Comparison of ENCODE assay signal across 8 cellular contexts in genomic region chr19:29966594-29967249, GRCh38. TPM values are rescaled to one million over a fixed set of nuclear protein-coding genes. Genes with fewer than 3 reads are reported as not detected.
DNase-seq lines count a peak whose midpoint lies in the region; ATAC-seq and TF ChIP-seq lines count a peak whose summit lies in the region.

No MANE protein-coding gene starts in this region.

- peaks cover 4% of the 10 kb centered on the region for H3K36me3 Mint-ChIP-seq in activated naive CD8-positive, alpha-beta T cell
- peaks cover 6% of the 10 kb centered on the region for H3K36me3 Mint-ChIP-seq in activated naive CD8-positive, alpha-beta T cell treated with anti-CD3 and anti-CD28 coated beads for 36 hours

- no peak overlapping the region for H3K27ac ChIP-seq in MM.1S (ENCODE audit: low read length)

- H3K9me2 ChIP-seq in MM.1S (replicated peaks; ENCODE audit: insufficient read depth, low read length): no peaks in the 10 kb centered on the region

- H3K79me2 ChIP-seq in MM.1S (ENCODE audit: low read length): peaks cover 94% of the 10 kb centered on the region

- peak overlapping the region; percentile 28 for H3K27ac Mint-ChIP-seq in activated naive CD8-positive, alpha-beta T cell
- no peak overlapping the region for H3K27ac Mint-ChIP-seq in activated naive CD8-positive, alpha-beta T cell treated with anti-CD3 and anti-CD28 coated beads for 36 hours

- no peak for DNase-seq in activated naive CD8-positive, alpha-beta T cell treated with anti-CD3 and anti-CD28 coated beads for 36 hours
- DNase-seq in MM.1S: peak; percentile 35
- peak; percentile 31 for DNase-seq in dermis blood vessel endothelial cell
- no peak for DNase-seq in stimulated activated naive CD8-positive, alpha-beta T cell treated with anti-CD3 and anti-CD28 coated beads, Interleukin-15, Interleukin-2, amounts not matched to agents 100 U/mL and 50 U/mL, for 24 hours
- DNase-seq in occipital lobe (lab: John Stamatoyannopoulos, UW): no peak
- DNase-seq in NCI-H1436 treated with DMSO at 0.1 percent for 48 hours (lab: John Stamatoyannopoulos, UW): no peak

- no peaks in the 10 kb centered on the region for H3K36me3 ChIP-seq in MM.1S (replicated peaks; ENCODE audit: insufficient read depth, low read length)

- no peaks in the 10 kb centered on the region for H3F3A ChIP-seq in MM.1S (ENCODE audit: insufficient read depth, low read length)

- no peaks in the 10 kb centered on the region for H3K27me3 Mint-ChIP-seq in activated naive CD8-positive, alpha-beta T cell
- H3K27me3 Mint-ChIP-seq in activated naive CD8-positive, alpha-beta T cell treated with anti-CD3 and anti-CD28 coated beads for 36 hours: no peaks in the 10 kb centered on the region

- no peaks in the 10 kb centered on the region for H3K9me3 ChIP-seq in MM.1S (replicated peaks; ENCODE audit: insufficient read depth, low read length)

- no peaks in the 10 kb centered on the region for H3K9me3 Mint-ChIP-seq in activated naive CD8-positive, alpha-beta T cell (ENCODE audit: low read depth)
- H3K9me3 Mint-ChIP-seq in activated naive CD8-positive, alpha-beta T cell treated with anti-CD3 and anti-CD28 coated beads for 36 hours: no peaks in the 10 kb centered on the region

- peaks cover 22% of the 10 kb centered on the region for H3K4me1 ChIP-seq in MM.1S (ENCODE audit: low read length)

- H3K27me3 ChIP-seq in MM.1S (replicated peaks; ENCODE audit: insufficient read depth, low read length): no peaks in the 10 kb centered on the region

- TF ChIP-seq CTCF in MM.1S (IDR thresholded peaks at IDR 0.05; ENCODE audit: low read length): peak; percentile 33

- H2AFZ ChIP-seq in MM.1S (ENCODE audit: low read length): no peak overlapping the region

- peaks cover 87% of the 10 kb centered on the region for H3K4me1 Mint-ChIP-seq in activated naive CD8-positive, alpha-beta T cell (ENCODE audit: low read depth)
- peaks cover 75% of the 10 kb centered on the region for H3K4me1 Mint-ChIP-seq in activated naive CD8-positive, alpha-beta T cell treated with anti-CD3 and anti-CD28 coated beads for 36 hours

- H3K9ac ChIP-seq in MM.1S (ENCODE audit: low read length): no peak overlapping the region

- H3K4me2 ChIP-seq in MM.1S (ENCODE audit: low read depth, low read length): no peak overlapping the region

- no peak overlapping the region for H3K4me3 Mint-ChIP-seq in activated naive CD8-positive, alpha-beta T cell
- H3K4me3 Mint-ChIP-seq in activated naive CD8-positive, alpha-beta T cell treated with anti-CD3 and anti-CD28 coated beads for 36 hours: no peak overlapping the region

- H4K20me1 ChIP-seq in MM.1S (ENCODE audit: insufficient read depth, low read length): peaks cover 13% of the 10 kb centered on the region; the same call in 1 of the 2 replicates

- ATAC-seq in stimulated activated naive CD8-positive, alpha-beta T cell treated with anti-CD3 and anti-CD28 coated beads, Interleukin-15, Interleukin-2, amounts not matched to agents 100 U/mL and 50 U/mL, for 24 hours: peak; percentile 19
- ATAC-seq in HG03442 (IDR thresholded peaks at IDR 0.05; ENCODE audit: unreplicated experiment): no peak

- H3K4me3 ChIP-seq in MM.1S (ENCODE audit: low read length): no peak overlapping the region

RNA-seq across cellular contexts. Expression of gene URI1, which starts 24.7 kb away (rescaled TPM):
- 10 to 100 TPM; 69.7 to 75.4 TPM for total RNA-seq in activated naive CD8-positive, alpha-beta T cell treated with anti-CD3 and anti-CD28 coated beads for 36 hours
- 37.3 and 44.7 TPM in 2 replicates for total RNA-seq in dermis blood vessel endothelial cell
- 90.8 TPM for total RNA-seq in occipital lobe

Comparison
In these comparisons a context has a peak if more than half of its experiments do, and no peak if none do; other contexts are left out.
1. DNase-seq: peak in MM.1S (single experiment) and dermis blood vessel endothelial cell (single experiment); none in activated naive CD8-positive, alpha-beta T cell treated with anti-CD3 and anti-CD28 coated beads for 36 hours (single experiment), stimulated activated naive CD8-positive, alpha-beta T cell treated with anti-CD3 and anti-CD28 coated beads, Interleukin-15, Interleukin-2, amounts not matched to agents 100 U/mL and 50 U/mL, for 24 hours (single experiment), occipital lobe (single experiment) and NCI-H1436 treated with DMSO at 0.1 percent for 48 hours (single experiment).